ENCODE assay signal across 8 cellular contexts in the genomic region with DNA sequence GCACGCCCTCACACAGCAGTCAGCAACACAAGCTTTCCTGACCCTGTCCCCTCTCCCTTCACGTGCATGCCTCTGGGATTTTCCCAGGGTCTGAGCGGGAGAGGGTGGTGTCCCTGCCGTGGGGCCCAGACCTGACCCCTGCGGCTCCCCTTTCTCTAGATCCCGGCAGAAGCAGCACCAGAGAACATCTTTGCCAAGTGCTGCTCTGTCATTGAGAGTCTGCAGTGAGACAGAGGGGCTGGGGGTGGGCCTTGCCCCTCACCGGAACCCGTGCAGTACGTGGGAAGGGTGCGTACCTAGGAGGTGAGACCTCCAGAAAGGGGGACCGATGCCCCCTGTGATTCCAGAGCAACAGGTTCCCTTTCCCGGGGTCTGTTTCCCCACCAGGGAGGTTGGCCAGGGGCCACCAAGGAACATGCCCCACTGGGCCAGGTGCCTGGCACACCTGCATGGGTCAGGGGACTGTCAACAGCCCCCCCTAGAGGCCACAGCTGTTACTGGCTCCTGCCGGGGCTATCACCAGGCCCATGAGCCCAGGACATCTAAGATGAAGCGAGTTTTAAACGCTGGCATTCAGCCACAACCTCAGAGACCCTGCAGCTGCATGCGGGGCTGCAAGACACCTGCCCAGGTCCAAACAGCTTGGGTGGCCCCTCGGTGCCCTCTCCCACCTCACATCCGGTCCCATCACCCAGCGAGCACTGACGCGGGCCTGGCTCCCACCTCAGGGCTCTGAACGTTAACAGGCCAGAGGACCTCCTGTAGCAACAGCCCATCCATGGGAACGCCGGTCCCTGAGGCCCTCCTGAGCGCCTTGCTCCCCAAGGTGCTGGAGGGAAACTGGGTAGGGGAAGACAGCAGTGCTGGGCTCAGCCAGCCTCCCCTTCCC. TPM values are rescaled to one million over a fixed set of nuclear protein-coding genes. Genes with fewer than 3 reads are reported as not detected.
DNase-seq lines count a peak whose midpoint lies in the region; ATAC-seq, FAIRE-seq and TF ChIP-seq lines count a peak whose summit lies in the region.

No MANE protein-coding gene starts in this region.

- peak in 1 of 2 donors; percentile 53 for TF ChIP-seq CTCF in right atrium auricular region (IDR thresholded peaks at IDR 0.05)
- peak; percentile 77 for TF ChIP-seq CTCF in bronchial epithelial cell (IDR thresholded peaks at IDR 0.05; ENCODE audit: insufficient read depth, low read length, severe bottlenecking)
- peak; percentile 54 to 72 (median 65) for TF ChIP-seq CTCF in transverse colon (IDR thresholded peaks at IDR 0.05)

- ATAC-seq in Right ventricle myocardium superior (ENCODE audit: poor library complexity) (peak; percentile 45), GM21367 (IDR thresholded peaks at IDR 0.05; ENCODE audit: unreplicated experiment) (no peak)

- H3K79me1 ChIP-seq in mesendoderm (ENCODE audit: low read length) = peaks cover 2% of the 10 kb centered on the region

- TF ChIP-seq EP300 in transverse colon (IDR thresholded peaks at IDR 0.05; ENCODE audit: low read depth) = no peak

- peaks cover 41% of the 10 kb centered on the region for H3K36me3 ChIP-seq in right atrium auricular region
- H3K36me3 ChIP-seq in bronchial epithelial cell (ENCODE audit: control insufficient read depth, insufficient read depth, low read length) = peaks cover 18% of the 10 kb centered on the region
- H3K36me3 ChIP-seq in mesendoderm (ENCODE audit: control insufficient read depth, insufficient read depth, low read length) = peaks cover 9% of the 10 kb centered on the region
- H3K36me3 ChIP-seq in transverse colon = peaks cover 0 to 35% (median 18%) of the 10 kb centered on the region in 4 donors

- intact Hi-C loops in Right ventricle myocardium superior (cut with DNase I) = no loop called here
- intact Hi-C loops in transverse colon (cut with DNase I; ENCODE audit: low total_unique reads) = no loop called here

- H3K27ac ChIP-seq in right atrium auricular region (no peak overlapping the region), mesendoderm (ENCODE audit: low read depth, low read length) (no peak overlapping the region), transverse colon (peak overlapping the region; percentile 8 to 53 (median 34))

- H3K4me3 ChIP-seq in right atrium auricular region (no peak overlapping the region), bronchial epithelial cell (ENCODE audit: low read depth, low read length) (no peak overlapping the region), mesendoderm (ENCODE audit: low read length) (no peak overlapping the region), transverse colon (no peak overlapping the region)

- H3K23ac ChIP-seq in mesendoderm (ENCODE audit: low read length) = no peak overlapping the region

- no peak overlapping the region for H3K4me2 ChIP-seq in mesendoderm (ENCODE audit: low read length)

- no peak overlapping the region for H3K9ac ChIP-seq in mesendoderm (ENCODE audit: low read length)

- H2AK5ac ChIP-seq in mesendoderm (ENCODE audit: low read length) = no peak overlapping the region

- H3K27me3 ChIP-seq in right atrium auricular region (no peaks in the 10 kb centered on the region), bronchial epithelial cell (ENCODE audit: control insufficient read depth, insufficient read depth, low read length) (no peaks in the 10 kb centered on the region), mesendoderm (ENCODE audit: insufficient read depth, low read length, poor library complexity) (no peaks in the 10 kb centered on the region), transverse colon (no peaks in the 10 kb centered on the region)

- no peak overlapping the region for H4K5ac ChIP-seq in mesendoderm (ENCODE audit: low read length)

- H3K18ac ChIP-seq in mesendoderm (ENCODE audit: low read length) = no peak overlapping the region

- H4K8ac ChIP-seq in mesendoderm (ENCODE audit: low read depth, low read length) = no peak overlapping the region

- H3K56ac ChIP-seq in mesendoderm (ENCODE audit: low read length) = no peak overlapping the region

- TF ChIP-seq POLR2A in transverse colon (IDR thresholded peaks at IDR 0.05) = no peak

- no peaks in the 10 kb centered on the region for H3K79me2 ChIP-seq in mesendoderm (ENCODE audit: control insufficient read depth, insufficient read depth, low read length)

- no peak overlapping the region for H2BK120ac ChIP-seq in mesendoderm (ENCODE audit: low read depth, low read length)

- H3K4me1 ChIP-seq in right atrium auricular region (no peaks in the 10 kb centered on the region), mesendoderm (ENCODE audit: control insufficient read depth, low read depth, low read length) (no peaks in the 10 kb centered on the region), transverse colon (peaks cover 0 to 20% (median 2%) of the 10 kb centered on the region in 4 donors)

- H2BK5ac ChIP-seq in mesendoderm (ENCODE audit: low read length) = no peak overlapping the region

- in situ Hi-C loops in transverse colon (cut with MboI; ENCODE audit: low pct_ligation_motif_present in 1 of 4, low pct_unique_long_range_greater_than_20kb in 1 of 4, low sequenced_read_pairs in 3 of 4) = no loop called here

- no peaks in the 10 kb centered on the region for H3K9me3 ChIP-seq in right atrium auricular region
- no peaks in the 10 kb centered on the region for H3K9me3 ChIP-seq in transverse colon

- H2BK15ac ChIP-seq in mesendoderm (replicated peaks; ENCODE audit: low read depth) = no peak overlapping the region

- no peak overlapping the region for H3K4ac ChIP-seq in mesendoderm (ENCODE audit: low read depth, low read length)

- FAIRE-seq in bronchial epithelial cell (lab: Jason Lieb, UNC) = no peak

- DNase-seq in Right ventricle myocardium superior (no peak), right atrium auricular region (ENCODE audit: low spot score) (no peak), SK-N-DZ (ENCODE audit: low spot score) (peak; percentile 23), bronchial epithelial cell (ENCODE audit: low read depth) (peak; percentile 23), mesendoderm (peak; percentile 67), transverse colon (peak; percentile 71)
- DNase-seq in NK-92 treated with Interleukin-12 subunit alpha and Interleukin-12 subunit beta, amount 100 ng/mL, for 24 hours (lab: John Stamatoyannopoulos, UW) = no peak

- WGBS in mesendoderm (ENCODE audit: extremely low coverage, insufficient coverage, low lambda C conversion rate) = no CpG with 5 or more reads among the region's 25 CpGs
- WGBS in transverse colon (ENCODE audit: low coverage in 1 of 2), 2 donors = 65 to 100% methylated on average over 1 to 23 of the region's 25 CpGs

RNA-seq across cellular contexts. Expression of a gene that starts 12.3 kb away (rescaled TPM):
- 80.8 TPM for total RNA-seq in Right ventricle myocardium superior
- total RNA-seq in right atrium auricular region = 10 to 100 TPM; 55.3 to 95.7 TPM
- 147 and 149 TPM in 2 replicates for polyA plus RNA-seq in SK-N-DZ (2014; cell fraction: cytosol; rRNA removed)
- 123 and 179 TPM in 2 replicates for polyA plus RNA-seq in SK-N-DZ (2014; cell fraction: nucleus; rRNA removed)
- total RNA-seq in bronchial epithelial cell = 55.8 and 85.6 TPM in 2 replicates
- polyA plus RNA-seq in mesendoderm (2013, experiment 1 of 2) = 333 TPM
- 329 TPM for polyA plus RNA-seq in mesendoderm (2013, experiment 2 of 2)
- 100 to 1,000 TPM; 100 to 206 (median 112) TPM for total RNA-seq in transverse colon

RNA-seq across cellular contexts. Expression of a gene that starts 19.4 kb away (rescaled TPM):
- 30.5 TPM for total RNA-seq in Right ventricle myocardium superior
- total RNA-seq in right atrium auricular region = 10 to 100 TPM; 23.7 to 33.0 TPM
- polyA plus RNA-seq in SK-N-DZ (2014; cell fraction: cytosol; rRNA removed) = 37.3 and 50.5 TPM in 2 replicates
- 22.3 and 36.5 TPM in 2 replicates for polyA plus RNA-seq in SK-N-DZ (2014; cell fraction: nucleus; rRNA removed)
- total RNA-seq in bronchial epithelial cell = 52.7 and 63.6 TPM in 2 replicates
- polyA plus RNA-seq in mesendoderm (2013, experiment 1 of 2) = 64.7 TPM
- 63.7 TPM for polyA plus RNA-seq in mesendoderm (2013, experiment 2 of 2)
- 100 to 1,000 TPM in 1 of 4 donors, 10 to 100 TPM in 3; 42.2 to 166 (median 56.1) TPM for total RNA-seq in transverse colon

RNA-seq across cellular contexts. Expression of a gene that starts 21.2 kb away (rescaled TPM):
- total RNA-seq in Right ventricle myocardium superior (not detected), right atrium auricular region (not detected), bronchial epithelial cell (not detected in 2 replicates), transverse colon (under 1 TPM in 1 of 4 donors, not detected in 3; 0.32 TPM)
- 0.54 and 1.9 TPM in 2 replicates for polyA plus RNA-seq in SK-N-DZ (2014; cell fraction: cytosol; rRNA removed)
- polyA plus RNA-seq in SK-N-DZ (2014; cell fraction: nucleus; rRNA removed) = 0.85 TPM in 1 of 2 replicates, not detected in the other
- polyA plus RNA-seq in mesendoderm (2013, experiment 1 of 2) = 0.10 TPM
- polyA plus RNA-seq in mesendoderm (2013, experiment 2 of 2) = 0.06 TPM

RNA-seq across cellular contexts. Expression of a gene that starts 36.6 kb away (rescaled TPM):
- total RNA-seq in Right ventricle myocardium superior (0.75 TPM), right atrium auricular region (under 1 TPM; 0.82 to 0.98 TPM), bronchial epithelial cell (0.26 and 0.51 TPM in 2 replicates), transverse colon (1 to 10 TPM; 1.4 to 3.7 (median 1.8) TPM)
- polyA plus RNA-seq in SK-N-DZ (2014; cell fraction: cytosol; rRNA removed) = 1.8 and 1.9 TPM in 2 replicates
- polyA plus RNA-seq in SK-N-DZ (2014; cell fraction: nucleus; rRNA removed) = 0.62 and 2.1 TPM in 2 replicates
- polyA plus RNA-seq in mesendoderm (2013, experiment 1 of 2) = 0.53 TPM
- polyA plus RNA-seq in mesendoderm (2013, experiment 2 of 2) = 0.67 TPM

RNA-seq across cellular contexts. Expression of a gene that starts 39.8 kb away (rescaled TPM):
- 134 TPM for total RNA-seq in Right ventricle myocardium superior
- total RNA-seq in right atrium auricular region = 10 to 100 TPM; 71.7 to 93.7 TPM
- 40.8 and 48.0 TPM in 2 replicates for polyA plus RNA-seq in SK-N-DZ (2014; cell fraction: cytosol; rRNA removed)
- 36.4 and 49.5 TPM in 2 replicates for polyA plus RNA-seq in SK-N-DZ (2014; cell fraction: nucleus; rRNA removed)
- 22.0 and 23.7 TPM in 2 replicates for total RNA-seq in bronchial epithelial cell
- polyA plus RNA-seq in mesendoderm (2013, experiment 1 of 2) = 30.2 TPM
- 31.0 TPM for polyA plus RNA-seq in mesendoderm (2013, experiment 2 of 2)
- total RNA-seq in transverse colon = 100 to 1,000 TPM; 135 to 188 (median 158) TPM

Comparison
In these comparisons a context has a peak if more than half of its experiments do, and no peak if none do; other contexts are left out.
1. DNase-seq: peak in SK-N-DZ (single experiment), bronchial epithelial cell (single experiment), mesendoderm (single experiment) and transverse colon (single experiment); none in Right ventricle myocardium superior (single experiment), right atrium auricular region (single experiment) and NK-92 treated with Interleukin-12 subunit alpha and Interleukin-12 subunit beta, amount 100 ng/mL, for 24 hours (single experiment).
2. H3K27ac ChIP-seq: peak in transverse colon (4 of 4); none in right atrium auricular region (0 of 2) and mesendoderm (single experiment).